In genomic region chr6:1760876-1761275, GRCh38 we compare ENCODE assay signal across 16 cellular contexts.
A peak's percentile ranks its signal among the peaks of the same experiment; 100 is the strongest.
DNase-seq lines count a peak whose midpoint lies in the region; ATAC-seq, FAIRE-seq and TF ChIP-seq lines count a peak whose summit lies in the region.
"Had no signal": no experiment of that assay in that cellular context is flagged by ENCODE, and none has a peak within 500 bp of the region (broad histone marks: within the 10 kb centered on the region; RNA-seq: fewer than 3 reads in every experiment).

No MANE protein-coding gene starts in this region.

- FAIRE-seq in HepG2 (lab: Jason Lieb, UNC): no peak
- FAIRE-seq: D721Med had no signal

- H3K36me3 ChIP-seq in HepG2 (replicated peaks in 1 of 2; ENCODE audit: control insufficient read depth in 1 of 2, insufficient read depth in 2 of 2, low read length in 2 of 2): peaks cover 6 to 16% of the 10 kb centered on the region in 2 experiments
- H3K36me3 ChIP-seq in right lobe of liver: no peaks in the 10 kb centered on the region
- no peaks in the 10 kb centered on the region for H3K36me3 ChIP-seq in prostate gland

- no peak for DNase-seq in HepG2 (ENCODE audit: low spot score)
- DNase-seq in right lobe of liver: no peak
- peak; percentile 87 for DNase-seq in SK-MEL-5 (ENCODE audit: low read depth, low spot score)
- no peak for DNase-seq in progenitor cell of endocrine pancreas (ENCODE audit: low spot score, unreplicated experiment)
- DNase-seq in prostate gland (ENCODE audit: low spot score): no peak
- DNase-seq: C1 segment of cervical spinal cord; CD4-positive, alpha-beta T cell; DND-41; GF-D8; GM23248; H7 had no signal

- TF ChIP-seq RAD21 in HepG2 (CRISPR knock-in tag; IDR thresholded peaks at IDR 0.05): no peak

- no peaks in the 10 kb centered on the region for H3K27me3 Mint-ChIP-seq in progenitor cell of endocrine pancreas
- H3K27me3 Mint-ChIP-seq in stimulated activated memory B cell treated with anti-CD40 and anti-IgM and Interleukin-4, amounts not matched to agents 10 μg/mL and 1 μg/mL and 100 μg/mL, for 72 hours: no peaks in the 10 kb centered on the region
- H3K27me3 Mint-ChIP-seq: B cell; CD4-positive, alpha-beta T cell had no signal

- H3K4me1 Mint-ChIP-seq in progenitor cell of endocrine pancreas (ENCODE audit: low read depth): peaks cover 24% of the 10 kb centered on the region
- H3K4me1 Mint-ChIP-seq in stimulated activated memory B cell treated with anti-CD40 and anti-IgM and Interleukin-4, amounts not matched to agents 10 μg/mL and 1 μg/mL and 100 μg/mL, for 72 hours: no peaks in the 10 kb centered on the region
- H3K4me1 Mint-ChIP-seq: B cell had no signal

- H4K20me1 ChIP-seq in HepG2 (ENCODE audit: insufficient read depth, low read length): no peaks in the 10 kb centered on the region

- H3K27ac Mint-ChIP-seq in progenitor cell of endocrine pancreas: peak overlapping the region; percentile 14
- H3K27ac Mint-ChIP-seq in stimulated activated memory B cell treated with anti-CD40 and anti-IgM and Interleukin-4, amounts not matched to agents 10 μg/mL and 1 μg/mL and 100 μg/mL, for 72 hours: no peak overlapping the region
- H3K27ac Mint-ChIP-seq: B cell; CD4-positive, alpha-beta T cell had no signal

- peaks cover 25% of the 10 kb centered on the region for H3K4me1 ChIP-seq in HepG2 (ENCODE audit: insufficient read depth, low read length)
- no peaks in the 10 kb centered on the region for H3K4me1 ChIP-seq in right lobe of liver
- H3K4me1 ChIP-seq in prostate gland (replicated peaks): no peaks in the 10 kb centered on the region

- TF ChIP-seq POLR2A in HepG2 (IDR thresholded peaks at IDR 0.05; ENCODE audit: insufficient read depth in 1 of 2, low read depth in 2 of 2, low read length in 2 of 2) (no peak), right lobe of liver (IDR thresholded peaks at IDR 0.05) (no peak), prostate gland (IDR thresholded peaks at IDR 0.05) (no peak)

- BruUV-seq in HepG2 (replicated peaks; lab: Mats Ljungman, UMichigan): no TSS peak

- H3K27me3 ChIP-seq in HepG2 (ENCODE audit: control insufficient read depth in 1 of 2, insufficient read depth in 2 of 2, low read length in 2 of 2) (no peaks in the 10 kb centered on the region), right lobe of liver (no peaks in the 10 kb centered on the region), prostate gland (replicated peaks; ENCODE audit: insufficient read depth) (no peaks in the 10 kb centered on the region)

- H3K9me3 ChIP-seq in HepG2 (ENCODE audit: low read length): no peaks in the 10 kb centered on the region
- H3K9me3 ChIP-seq in right lobe of liver: no peaks in the 10 kb centered on the region
- H3K9me3 ChIP-seq in prostate gland: no peaks in the 10 kb centered on the region

- H3K4me3 ChIP-seq in HepG2 (replicated peaks in 1 of 3; ENCODE audit: insufficient read depth in 1 of 3, low read depth in 2 of 3, low read length in 3 of 3) (no peak overlapping the region), right lobe of liver (no peak overlapping the region), prostate gland (no peak overlapping the region)
- H3K4me3 ChIP-seq: GM23248 had no signal

- ATAC-seq in HepG2 (no peak), right lobe of liver (no peak), GM18498 (IDR thresholded peaks at IDR 0.05; ENCODE audit: unreplicated experiment) (no peak)
- ATAC-seq in stimulated activated memory B cell treated with anti-CD40 and anti-IgM and Interleukin-4, amounts not matched to agents 10 μg/mL and 1 μg/mL and 100 μg/mL, for 72 hours: no peak

- H3K9ac ChIP-seq in HepG2 (ENCODE audit: insufficient read depth, low read depth, low read length): no peak overlapping the region
- H3K9ac ChIP-seq: GM23248 had no signal

- H3K36me3 Mint-ChIP-seq in progenitor cell of endocrine pancreas (ENCODE audit: insufficient read depth): no peaks in the 10 kb centered on the region
- peaks cover 11% of the 10 kb centered on the region for H3K36me3 Mint-ChIP-seq in stimulated activated memory B cell treated with anti-CD40 and anti-IgM and Interleukin-4, amounts not matched to agents 10 μg/mL and 1 μg/mL and 100 μg/mL, for 72 hours

- TF ChIP-seq CTCF in HepG2 (CRISPR knock-in tag; IDR thresholded peaks at IDR 0.05) (no peak), right lobe of liver (IDR thresholded peaks at IDR 0.05) (no peak), progenitor cell of endocrine pancreas (IDR thresholded peaks at IDR 0.05; ENCODE audit: unreplicated experiment) (no peak), prostate gland (IDR thresholded peaks at IDR 0.05) (no peak)

- no peak overlapping the region for H2AFZ ChIP-seq in HepG2 (ENCODE audit: low read length)
- H2AFZ ChIP-seq: GM23248 had no signal

- TF ChIP-seq EP300 in HepG2 (IDR thresholded peaks at IDR 0.05; ENCODE audit: low read depth in 2 of 2, low read length in 2 of 2) (no peak), HepG2 (CRISPR knock-in tag; IDR thresholded peaks at IDR 0.05; ENCODE audit: borderline replicate concordance) (no peak)

- POLR2A ChIA-PET in HepG2 (lab: Yijun Ruan, JAX): no interaction called here

- in situ Hi-C loops in HepG2 (cut with HindIII; ENCODE audit: extremely low pct_ligation_motif_present, low pct_unique_long_range_greater_than_20kb): no loop called here
- in situ Hi-C loops in SK-MEL-5 (cut with HindIII; ENCODE audit: low pct_unique_long_range_greater_than_20kb, low sequenced_read_pairs): no loop called here

- WGBS in HepG2 (ENCODE audit: low lambda C conversion rate): 95% methylated on average over 2 of the region's 2 CpGs
- 68% methylated on average over 2 of the region's 2 CpGs for WGBS in right lobe of liver (ENCODE audit: insufficient coverage, low coverage, low lambda C conversion rate, missing lambda C conversion rate)
- WGBS in prostate gland: 92% methylated on average over 2 of the region's 2 CpGs

- no peaks in the 10 kb centered on the region for H3K79me2 ChIP-seq in HepG2 (ENCODE audit: insufficient read depth, low read length)

- no peaks in the 10 kb centered on the region for H3K9me3 Mint-ChIP-seq in progenitor cell of endocrine pancreas (ENCODE audit: low read depth)
- H3K9me3 Mint-ChIP-seq in stimulated activated memory B cell treated with anti-CD40 and anti-IgM and Interleukin-4, amounts not matched to agents 10 μg/mL and 1 μg/mL and 100 μg/mL, for 72 hours: no peaks in the 10 kb centered on the region
- H3K9me3 Mint-ChIP-seq: CD4-positive, alpha-beta T cell had no signal

- no peak overlapping the region for H3K4me3 Mint-ChIP-seq in progenitor cell of endocrine pancreas (ENCODE audit: low read depth)
- no peak overlapping the region for H3K4me3 Mint-ChIP-seq in stimulated activated memory B cell treated with anti-CD40 and anti-IgM and Interleukin-4, amounts not matched to agents 10 μg/mL and 1 μg/mL and 100 μg/mL, for 72 hours
- H3K4me3 Mint-ChIP-seq: B cell; CD4-positive, alpha-beta T cell had no signal

- intact Hi-C loops in HepG2 (cut with micrococcal nuclease; ENCODE audit: unreplicated experiment): no loop called here
- intact Hi-C loops in right lobe of liver (cut with DNase I): no loop called here
- intact Hi-C loops in prostate gland (cut with DNase I): no loop called here

- CTCF ChIA-PET in HepG2 (lab: Yijun Ruan, JAX; ENCODE audit: low intra/inter-chr PET ratio, low total read pairs): no interaction called here

- no peak overlapping the region for H3K4me2 ChIP-seq in HepG2 (ENCODE audit: low read depth, low read length)

- H3K27ac ChIP-seq in HepG2 (ENCODE audit: extremely low read length, insufficient read depth, low read length) (no peak overlapping the region), right lobe of liver (no peak overlapping the region), prostate gland (no peak overlapping the region)
- H3K27ac ChIP-seq: GM23248, HL-60 had no signal

TF ChIP-seq in HepG2, 621 proteins besides CTCF, POLR2A, EP300 and RAD21:
- TF ChIP-seq ATF1 (CRISPR knock-in tag; IDR thresholded peaks at IDR 0.05): no peak
- peak; percentile 28 to 51; a peak in 3 of 4 replicates for TF ChIP-seq MAFK (conservative IDR thresholded peaks at IDR 0.05 in 1 of 2, IDR thresholded peaks at IDR 0.05 in 1 of 2; ENCODE audit: low read length in 2 of 2)
TF ChIP-seq in HepG2: peak in this region for 1.
